Comparison of ENCODE assay signal across 17 cellular contexts in the genomic region with DNA sequence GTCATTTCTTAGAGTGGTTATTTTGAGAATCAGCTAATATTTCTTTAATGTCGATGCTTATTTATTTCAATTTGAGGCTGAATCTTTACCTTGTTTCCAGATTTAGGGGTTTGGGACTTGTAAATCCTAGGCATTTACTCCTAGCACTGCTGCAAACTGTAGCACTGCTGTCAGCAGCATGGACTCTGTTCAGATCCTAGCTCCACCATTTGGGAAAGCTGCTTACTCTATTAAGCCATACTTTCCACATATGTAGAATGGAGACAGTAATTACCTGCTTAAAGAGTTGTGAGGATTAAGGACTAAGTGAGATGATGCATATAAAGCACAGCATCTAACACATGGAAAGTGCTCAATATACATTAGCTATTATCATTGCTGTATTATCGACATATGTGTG. TPM values are rescaled to one million over a fixed set of nuclear protein-coding genes. Genes with fewer than 3 reads are reported as not detected.
A peak's percentile ranks its signal among the peaks of the same experiment; 100 is the strongest.
DNase-seq lines count a peak whose midpoint lies in the region; TF ChIP-seq lines count a peak whose summit lies in the region.
"Had no signal": no experiment of that assay in that cellular context is flagged by ENCODE, and none has a peak within 500 bp of the region (broad histone marks: within the 10 kb centered on the region; RNA-seq: fewer than 3 reads in every experiment).

No MANE protein-coding gene starts in this region.

- no peaks in the 10 kb centered on the region for H3K4me1 ChIP-seq in HEK293 (ENCODE audit: control insufficient read depth, insufficient read depth, low read length)
- H3K4me1 ChIP-seq in mammary epithelial cell (ENCODE audit: insufficient read depth, low read length), result no peaks in the 10 kb centered on the region
- H3K4me1 ChIP-seq: A549, Caco-2 had no signal

- no peak overlapping the region for H3K9ac ChIP-seq in mammary epithelial cell (ENCODE audit: insufficient read depth, low read length)
- H3K9ac ChIP-seq: BLaER1 treated with 17β-estradiol and CSF1 and Interleukin-3, amounts not matched to agents 10 nM and 100 nM had no signal

- H3K27ac ChIP-seq in HEK293 (ENCODE audit: extremely low read depth, low read depth, low read length) (no peak overlapping the region), mammary epithelial cell (ENCODE audit: insufficient read depth, low read depth, low read length) (no peak overlapping the region)
- H3K27ac ChIP-seq: 22Rv1; A549; BLaER1 treated with 17β-estradiol and CSF1 and Interleukin-3, amounts not matched to agents 10 nM and 100 nM; C4-2B had no signal

- H3K9me3 ChIP-seq in HEK293 (ENCODE audit: control insufficient read depth, insufficient read depth, low read depth, low read length), result no peaks in the 10 kb centered on the region
- no peaks in the 10 kb centered on the region for H3K9me3 ChIP-seq in mammary epithelial cell (replicated peaks; ENCODE audit: insufficient read depth, low read length)
- H3K9me3 ChIP-seq: A549, Caco-2 had no signal

- H3K4me3 ChIP-seq in HEK293 (ENCODE audit: low read depth, low read length) (no peak overlapping the region), mammary epithelial cell (replicated peaks in 1 of 3; ENCODE audit: insufficient read depth in 1 of 3, low read depth in 2 of 3, low read length in 3 of 3) (no peak overlapping the region)
- H3K4me3 ChIP-seq: A549; BLaER1 treated with 17β-estradiol and CSF1 and Interleukin-3, amounts not matched to agents 10 nM and 100 nM had no signal

- BruUV-seq in mammary epithelial cell (replicated peaks; lab: Mats Ljungman, UMichigan), result no TSS peak

- no peak for TF ChIP-seq CTCF in HEK293 (tag by site-specific recombination; IDR thresholded peaks at IDR 0.05)
- TF ChIP-seq CTCF in mammary epithelial cell (conservative IDR thresholded peaks at IDR 0.05 in 1 of 2, IDR thresholded peaks at IDR 0.05 in 1 of 2; ENCODE audit: extremely low read depth in 1 of 2, insufficient read depth in 1 of 2, low read depth in 1 of 2, low read length in 2 of 2), result no peak

- no peak overlapping the region for H3K4me2 ChIP-seq in mammary epithelial cell (ENCODE audit: insufficient read depth, low read depth, low read length)
- H3K4me2 ChIP-seq: A549; BLaER1 treated with 17β-estradiol and CSF1 and Interleukin-3, amounts not matched to agents 10 nM and 100 nM had no signal

- intact Hi-C loops in mammary epithelial cell (cut with micrococcal nuclease), result no loop called here

- H3K36me3 ChIP-seq in HEK293 (ENCODE audit: control insufficient read depth in 2 of 2, insufficient read depth in 1 of 2, low read length in 2 of 2), result peaks cover 0 to 28% of the 10 kb centered on the region in 2 experiments; a peak in 1 of 3 replicates
- peaks cover 2% of the 10 kb centered on the region for H3K36me3 ChIP-seq in mammary epithelial cell (ENCODE audit: insufficient read depth, low read length)

- CTCF ChIA-PET in HEK293 (lab: Yijun Ruan, JAX) (interaction anchor here (0.5 to 1.3 kb wide), 3 partner anchors 20 to 389 kb away, joined by 3 to 5 read pairs (median 3); no protein-coding TSS in a partner anchor), mammary epithelial cell (lab: Charles Lee; ENCODE audit: low non-redundant PET) (no interaction called here)

- H4K20me1 ChIP-seq in mammary epithelial cell (ENCODE audit: insufficient read depth, low read length), result no peaks in the 10 kb centered on the region

- dilution Hi-C loops in mammary epithelial cell (cut with HindIII; ENCODE audit: low sequenced_read_pairs), result no loop called here

- DNase-seq in D341Med (ENCODE audit: low spot score) (peak; percentile 64), NCI-H82 treated with DMSO at 0.1 percent for 48 hours (lab: John Stamatoyannopoulos, UW; ENCODE audit: unreplicated experiment) (peak; percentile 47), SIG-M5 treated with dmso at 0.1 percent for 504 hours (lab: John Stamatoyannopoulos, UW; ENCODE audit: unreplicated experiment) (no peak), mammary epithelial cell (no peak)
- no peak for DNase-seq in activated CD4-positive, CD25-positive, alpha-beta regulatory T cell treated with anti-CD3 and anti-CD28 coated beads, Interleukin-2, amount 50 U/mL, for 72 hours
- DNase-seq: AML-193; Caco-2; Calu3; CD4-positive, alpha-beta T cell; CD8-positive, alpha-beta T cell; DMS79 treated with DMSO at 0.1 percent for 48 hours; GF-D8 had no signal

- WGBS in mammary epithelial cell (ENCODE audit: low coverage, missing lambda C conversion rate), result 100% methylated on average over 2 of the region's 2 CpGs

- H3K27me3 ChIP-seq in mammary epithelial cell (ENCODE audit: insufficient read depth, low read length), result no peaks in the 10 kb centered on the region
- H3K27me3 ChIP-seq: BLaER1 treated with 17β-estradiol and CSF1 and Interleukin-3, amounts not matched to agents 10 nM and 100 nM had no signal

- peaks cover 7% of the 10 kb centered on the region for H3K79me2 ChIP-seq in mammary epithelial cell (ENCODE audit: insufficient read depth, low read length)

- in situ Hi-C loops in mammary epithelial cell (cut with MboI; ENCODE audit: low sequenced_read_pairs in 2 of 2), result no loop called here

- POLR2A ChIA-PET in HEK293 (lab: Yijun Ruan, JAX), result no interaction called here

- no peak overlapping the region for H2AFZ ChIP-seq in mammary epithelial cell (ENCODE audit: low read depth, low read length)

TF ChIP-seq in HEK293, 187 proteins besides CTCF, POLR2A, EP300 and RAD21:
- TF ChIP-seq ZNF830 (tag by site-specific recombination; IDR thresholded peaks at IDR 0.05; ENCODE audit: low read depth) (no peak), GLIS2 (tag by site-specific recombination; IDR thresholded peaks at IDR 0.05) (no peak), ZNF133 (tag by site-specific recombination; IDR thresholded peaks at IDR 0.05) (no peak), HOXA7 (CRISPR knock-in tag; IDR thresholded peaks at IDR 0.05; ENCODE audit: borderline replicate concordance) (no peak), ZNF354C (tag by site-specific recombination; IDR thresholded peaks at IDR 0.05; ENCODE audit: borderline replicate concordance, low read depth) (no peak), ZNF664 (tag by site-specific recombination; IDR thresholded peaks at IDR 0.05) (peak; percentile 51; the same call in 1 of the 2 replicates)

RNA-seq across cellular contexts. Expression of a gene that starts 28.7 kb away (rescaled TPM):
- total RNA-seq in mammary epithelial cell, result 10 to 100 TPM in 1 of 2 donors, 1 to 10 TPM in 1; 6.0 to 13.8 TPM
- polyA plus RNA-seq in mammary epithelial cell, result 4.7 TPM
- 3.6 TPM for polyA minus RNA-seq in mammary epithelial cell

Comparison
In these comparisons a context has a peak if more than half of its experiments do, and no peak if none do; other contexts are left out.
1. DNase-seq: peak in D341Med (single experiment) and NCI-H82 treated with DMSO at 0.1 percent for 48 hours (single experiment); none in SIG-M5 treated with dmso at 0.1 percent for 504 hours (single experiment), mammary epithelial cell (single experiment) and activated CD4-positive, CD25-positive, alpha-beta regulatory T cell treated with anti-CD3 and anti-CD28 coated beads, Interleukin-2, amount 50 U/mL, for 72 hours (single experiment).